In genomic region chr10:53699684-53700083, GRCh38 we compare ENCODE assay signal across 18 cellular contexts.
A peak's percentile ranks its signal among the peaks of the same experiment; 100 is the strongest.
DNase-seq lines count a peak whose midpoint lies in the region; ATAC-seq and TF ChIP-seq lines count a peak whose summit lies in the region.
"Had no signal": no experiment of that assay in that cellular context is flagged by ENCODE, and none has a peak within 500 bp of the region (broad histone marks: within the 10 kb centered on the region; RNA-seq: fewer than 3 reads in every experiment).

No MANE protein-coding gene starts in this region.

- H3K9me3 Mint-ChIP-seq in mesothelial cell of epicardium: peaks cover 9% of the 10 kb centered on the region

- DNase-seq in SK-N-DZ (ENCODE audit: low spot score): peak; percentile 99
- no peak for DNase-seq in WERI-Rb-1
- DNase-seq in mesothelial cell of epicardium (ENCODE audit: low spot score in 2 of 2, unreplicated experiment in 2 of 2): no peak
- DNase-seq in activated CD4-positive, alpha-beta T cell treated with anti-CD3 and anti-CD28 coated beads, Interleukin-2, amount 50 U/mL, for 4 hours: no peak
- no peak for DNase-seq in DMS114 treated with DMSO at 0.1 percent for 48 hours (lab: John Stamatoyannopoulos, UW; ENCODE audit: unreplicated experiment)
- DNase-seq: ACHN; BE2C; C1 segment of cervical spinal cord; CD4-positive, CD25-positive, alpha-beta regulatory T cell; CD8-positive, alpha-beta memory T cell; COR-L47; DMS 273 treated with DMSO at 0.1 percent for 48 hours; HFFc6; KBM-7 had no signal

- no peak overlapping the region for H3K4me3 Mint-ChIP-seq in mesothelial cell of epicardium
- H3K4me3 Mint-ChIP-seq: CD8-positive, alpha-beta memory T cell; HFFc6; IgD-negative memory B cell had no signal

- no peak for ATAC-seq in GM19324 (IDR thresholded peaks at IDR 0.05; ENCODE audit: low FRiP score, unreplicated experiment)
- ATAC-seq: HCT116, HepG2 had no signal

- peaks cover 34% of the 10 kb centered on the region for H3K4me1 Mint-ChIP-seq in mesothelial cell of epicardium
- H3K4me1 Mint-ChIP-seq: CD4-positive, CD25-positive, alpha-beta regulatory T cell; CD8-positive, alpha-beta memory T cell; IgD-negative memory B cell had no signal

- H3K27ac Mint-ChIP-seq in mesothelial cell of epicardium: peak overlapping the region; percentile 79
- H3K27ac Mint-ChIP-seq: CD4-positive, CD25-positive, alpha-beta regulatory T cell; CD8-positive, alpha-beta memory T cell; HFFc6; IgD-negative memory B cell had no signal

- no peaks in the 10 kb centered on the region for H3K27me3 Mint-ChIP-seq in mesothelial cell of epicardium (ENCODE audit: low read depth)
- H3K27me3 Mint-ChIP-seq: CD4-positive, CD25-positive, alpha-beta regulatory T cell; CD8-positive, alpha-beta memory T cell; IgD-negative memory B cell had no signal

- TF ChIP-seq CTCF in WERI-Rb-1 (IDR thresholded peaks at IDR 0.05; ENCODE audit: low read depth, low read length): no peak
- no peak for TF ChIP-seq CTCF in mesothelial cell of epicardium (IDR thresholded peaks at IDR 0.05; ENCODE audit: unreplicated experiment)

- no peaks in the 10 kb centered on the region for H3K36me3 Mint-ChIP-seq in mesothelial cell of epicardium
- H3K36me3 Mint-ChIP-seq: CD4-positive, CD25-positive, alpha-beta regulatory T cell had no signal

- H3K9me3 ChIP-seq in WERI-Rb-1 (ENCODE audit: severe bottlenecking): no peaks in the 10 kb centered on the region
- H3K9me3 ChIP-seq: BE2C had no signal

- H3K27me3 ChIP-seq in WERI-Rb-1 (ENCODE audit: insufficient read depth, low read depth, severe bottlenecking): no peaks in the 10 kb centered on the region
- H3K27me3 ChIP-seq: BE2C had no signal

- no peaks in the 10 kb centered on the region for H3K36me3 ChIP-seq in WERI-Rb-1
- H3K36me3 ChIP-seq: BE2C had no signal

- H3K4me3 ChIP-seq in WERI-Rb-1 (ENCODE audit: low read depth, low read length): no peak overlapping the region

- peak overlapping the region; percentile 22; the same call in 1 of the 2 replicates for H3K27ac ChIP-seq in WERI-Rb-1
